Comparison of ENCODE assay signal across 8 cellular contexts in genomic region chr22:38681784-38682335, GRCh38. TPM values are rescaled to one million over a fixed set of nuclear protein-coding genes. Genes with fewer than 3 reads are reported as not detected.
DNase-seq lines count a peak whose midpoint lies in the region; ATAC-seq and TF ChIP-seq lines count a peak whose summit lies in the region.

TSS of gene TOMM22 (plus strand) at chr22:38681957. CDS start at chr22:38681979, 22 bp downstream.

- H3K27me3 ChIP-seq in ovary (no peaks in the 10 kb centered on the region), thyroid gland (no peaks in the 10 kb centered on the region)

- peaks cover 2% of the 10 kb centered on the region for H3K27me3 Mint-ChIP-seq in glutamatergic neuron (ENCODE audit: unreplicated experiment)

- peak within 1 kb of the TSS; percentile 99 for H3K4me3 Mint-ChIP-seq in glutamatergic neuron (ENCODE audit: unreplicated experiment)

- no peak for TF ChIP-seq EP300 in ovary (IDR thresholded peaks at IDR 0.05)

- no peaks in the 10 kb centered on the region for H3K36me3 ChIP-seq in ovary
- H3K36me3 ChIP-seq in thyroid gland = peaks cover 23 to 28% of the 10 kb centered on the region in 2 donors

- WGBS in ovary, 3 donors = 0 to 1% (median 0%) methylated on average over 55 to 56 of the region's 56 CpGs
- 0% methylated on average over 4 to 15 of the region's 56 CpGs for WGBS in thyroid gland, 2 donors

- TF ChIP-seq CTCF in HFF-Myc (IDR thresholded peaks at IDR 0.05; ENCODE audit: low read depth, low read length, missing control alignments) (peak; percentile 63), NB4 (IDR thresholded peaks at IDR 0.05; ENCODE audit: low read depth, low read length) (peak; percentile 58), glutamatergic neuron (IDR thresholded peaks at IDR 0.05; ENCODE audit: partially characterized antibody, unreplicated experiment) (no peak), ovary (IDR thresholded peaks at IDR 0.05) (peak; percentile 35 to 61 (median 38)), thyroid gland (IDR thresholded peaks at IDR 0.05) (peak in 5 of 6 experiments; percentile 23 to 89 (median 63))

- no peaks in the 10 kb centered on the region for H3K9me3 Mint-ChIP-seq in activated naive CD4-positive, alpha-beta T cell treated with anti-CD3 and anti-CD28 coated beads, Interleukin-2, amount 50 U/mL, for 72 hours
- peaks cover 9% of the 10 kb centered on the region for H3K9me3 Mint-ChIP-seq in glutamatergic neuron (ENCODE audit: unreplicated experiment)

- H3K4me1 ChIP-seq in ovary (ENCODE audit: insufficient read depth) (peaks cover 4% of the 10 kb centered on the region), thyroid gland (peaks cover 7 to 11% of the 10 kb centered on the region in 2 donors)

- TF ChIP-seq POLR2A in NB4 (IDR thresholded peaks at IDR 0.05; ENCODE audit: extremely low read depth, insufficient read length) (peak; percentile 65), ovary (IDR thresholded peaks at IDR 0.05) (no peak), thyroid gland (IDR thresholded peaks at IDR 0.05) (peak in 1 of 2 donors; percentile 75)

- H3K36me3 Mint-ChIP-seq in activated naive CD4-positive, alpha-beta T cell treated with anti-CD3 and anti-CD28 coated beads, Interleukin-2, amount 50 U/mL, for 72 hours = peaks cover 21 to 27% of the 10 kb centered on the region in 2 donors
- peaks cover 7% of the 10 kb centered on the region for H3K36me3 Mint-ChIP-seq in glutamatergic neuron (ENCODE audit: unreplicated experiment)

- H3K9me3 ChIP-seq in ovary (no peaks in the 10 kb centered on the region), thyroid gland (no peaks in the 10 kb centered on the region)

- H3K4me3 ChIP-seq in GM08714 (ENCODE audit: low read length) (peak within 1 kb of the TSS; percentile 99), HFF-Myc (replicated peaks; ENCODE audit: low read depth, low read length) (peak within 1 kb of the TSS; percentile 100), NB4 (ENCODE audit: low read depth, low read length) (peak within 1 kb of the TSS; percentile 100), ovary (peak within 1 kb of the TSS; percentile 99), thyroid gland (replicated peaks in 1 of 3) (peak within 1 kb of the TSS; percentile 66 to 88 (median 79))

- ATAC-seq in activated naive CD4-positive, alpha-beta T cell treated with anti-CD3 and anti-CD28 coated beads, Interleukin-2, amount 50 U/mL, for 72 hours = peak; percentile 99

- DNase-seq in HFF-Myc (ENCODE audit: extremely low read depth, low read depth) (peak; percentile 56), NB4 (ENCODE audit: low read depth) (peak; percentile 92), SKM-1 (lab: John Stamatoyannopoulos, UW; ENCODE audit: unreplicated experiment) (peak; percentile 87), glutamatergic neuron (peak; percentile 90), ovary (peak; percentile 80 to 91 (median 83)), thyroid gland (peak; percentile 84 to 89)
- peak; percentile 85 to 89 for DNase-seq in activated naive CD4-positive, alpha-beta T cell treated with anti-CD3 and anti-CD28 coated beads, Interleukin-2, amount 50 U/mL, for 72 hours (ENCODE audit: low spot score in 2 of 2)

- peak within 1 kb of the TSS; percentile 96 to 98 for H3K27ac Mint-ChIP-seq in activated naive CD4-positive, alpha-beta T cell treated with anti-CD3 and anti-CD28 coated beads, Interleukin-2, amount 50 U/mL, for 72 hours
- peak within 1 kb of the TSS; percentile 94 for H3K27ac Mint-ChIP-seq in glutamatergic neuron (ENCODE audit: unreplicated experiment)

- H3K4me1 Mint-ChIP-seq in glutamatergic neuron (ENCODE audit: low read depth, unreplicated experiment) = peaks cover 8% of the 10 kb centered on the region

- intact Hi-C loops in ovary (cut with DNase I) = no loop called here
- intact Hi-C loops in thyroid gland (cut with DNase I) = no loop called here

- H3K27ac ChIP-seq in ovary (no peak within 1 kb of the TSS), thyroid gland (peak within 1 kb of the TSS; percentile 40 to 63 (median 57))

RNA-seq across cellular contexts. Expression of gene TOMM22, which starts in this region (rescaled TPM):
- total RNA-seq in activated naive CD4-positive, alpha-beta T cell treated with anti-CD3 and anti-CD28 coated beads, Interleukin-2, amount 50 U/mL, for 72 hours = 100 to 1,000 TPM; 116 to 120 TPM
- 61.0 TPM for total RNA-seq in glutamatergic neuron (ENCODE audit: unreplicated experiment)
- 10 to 100 TPM; 30.0 to 68.3 (median 57.7) TPM for total RNA-seq in ovary
- 10 to 100 TPM; 30.6 to 96.3 TPM for polyA plus RNA-seq in ovary
- 10 to 100 TPM; 39.4 to 61.3 (median 45.8) TPM for total RNA-seq in thyroid gland

Comparison
In these comparisons a context has a peak if more than half of its experiments do, and no peak if none do; other contexts are left out.
1. H3K27ac ChIP-seq: peak in thyroid gland (3 of 3); none in ovary (0 of 2).
2. Peak in every context shown above with its lines, with median percentiles within 50 percentile points of each other: H3K4me3 ChIP-seq and DNase-seq.